Comparison of ENCODE assay signal across 1 cellular context in the genomic region with DNA sequence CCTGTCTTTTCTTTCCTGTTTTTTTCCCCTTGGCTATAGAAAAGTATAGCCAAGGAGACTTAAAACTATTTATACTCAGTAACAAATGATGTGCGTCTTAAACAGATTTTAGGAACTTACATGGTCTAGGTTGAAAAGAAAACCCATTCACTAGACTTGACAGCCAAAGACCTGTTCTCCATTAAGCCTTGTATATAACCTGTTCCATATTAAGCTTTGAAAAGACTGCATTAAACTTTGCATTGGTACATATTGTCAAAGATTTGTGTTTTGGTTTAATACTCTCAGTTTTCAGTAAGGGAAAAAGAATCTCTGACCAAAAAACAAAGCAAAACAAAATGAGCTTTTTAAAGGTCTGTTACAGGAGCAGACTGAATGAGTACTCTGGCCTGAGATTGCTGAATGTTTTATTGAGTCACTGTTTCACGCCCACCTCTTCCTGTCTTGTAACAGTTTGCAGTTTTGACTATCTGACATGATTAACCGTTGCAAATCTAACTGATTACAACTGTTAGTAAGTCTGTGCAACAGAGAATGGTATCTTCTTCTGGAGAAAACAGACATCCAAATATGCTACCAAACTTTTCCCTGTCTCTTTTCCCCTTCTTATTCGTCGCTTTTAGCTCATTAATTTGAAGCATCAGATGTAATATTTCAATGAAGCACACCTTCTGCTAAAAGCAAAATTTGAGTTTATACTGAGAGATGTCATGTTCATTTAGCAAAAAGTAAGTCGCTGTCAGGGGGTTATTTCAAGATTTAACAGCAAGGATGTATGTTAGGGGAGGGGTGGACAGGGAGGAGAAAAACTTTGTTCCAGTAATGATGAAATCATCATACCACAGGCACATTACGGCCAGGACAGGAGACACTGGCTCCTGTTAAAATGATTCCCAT.
A peak's percentile ranks its signal among the peaks of the same experiment; 100 is the strongest.
TF ChIP-seq lines count a peak whose summit lies in the region.

No MANE protein-coding gene starts in this region.

TF ChIP-seq in IMR-90, 13 proteins besides CTCF, POLR2A, EP300 and RAD21:
- TF ChIP-seq CHD1 (IDR thresholded peaks at IDR 0.05; ENCODE audit: low read depth, low read length) (no peak), MAFK (IDR thresholded peaks at IDR 0.05; ENCODE audit: low read depth, low read length) (peak; percentile 49; the same call in 1 of the 2 replicates), MXI1 (IDR thresholded peaks at IDR 0.05; ENCODE audit: borderline replicate concordance, low read depth, low read length) (no peak), RCOR1 (IDR thresholded peaks at IDR 0.05; ENCODE audit: insufficient replicate concordance, low read length) (no peak), MAZ (IDR thresholded peaks at IDR 0.05; ENCODE audit: borderline replicate concordance, low read depth, low read length) (no peak), BHLHE40 (IDR thresholded peaks at IDR 0.05; ENCODE audit: low read depth, low read length) (no peak), FOS (IDR thresholded peaks at IDR 0.05; ENCODE audit: low read depth, low read length) (peak; percentile 61), NFE2L2 (IDR thresholded peaks at IDR 0.05; ENCODE audit: low read depth, low read length) (no peak), SMC3 (IDR thresholded peaks at IDR 0.05; ENCODE audit: low read depth, low read length) (no peak; the same call in 1 of the 2 replicates), CEBPB (IDR thresholded peaks at IDR 0.05; ENCODE audit: low read depth, low read length) (peak; percentile 89)
- TF ChIP-seq, protein P1, sequence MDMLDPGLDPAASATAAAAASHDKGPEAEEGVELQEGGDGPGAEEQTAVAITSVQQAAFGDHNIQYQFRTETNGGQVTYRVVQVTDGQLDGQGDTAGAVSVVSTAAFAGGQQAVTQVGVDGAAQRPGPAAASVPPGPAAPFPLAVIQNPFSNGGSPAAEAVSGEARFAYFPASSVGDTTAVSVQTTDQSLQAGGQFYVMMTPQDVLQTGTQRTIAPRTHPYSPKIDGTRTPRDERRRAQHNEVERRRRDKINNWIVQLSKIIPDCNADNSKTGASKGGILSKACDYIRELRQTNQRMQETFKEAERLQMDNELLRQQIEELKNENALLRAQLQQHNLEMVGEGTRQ (IDR thresholded peaks at IDR 0.05; ENCODE audit: low read depth, low read length): no peak
- TF ChIP-seq, protein P2, sequence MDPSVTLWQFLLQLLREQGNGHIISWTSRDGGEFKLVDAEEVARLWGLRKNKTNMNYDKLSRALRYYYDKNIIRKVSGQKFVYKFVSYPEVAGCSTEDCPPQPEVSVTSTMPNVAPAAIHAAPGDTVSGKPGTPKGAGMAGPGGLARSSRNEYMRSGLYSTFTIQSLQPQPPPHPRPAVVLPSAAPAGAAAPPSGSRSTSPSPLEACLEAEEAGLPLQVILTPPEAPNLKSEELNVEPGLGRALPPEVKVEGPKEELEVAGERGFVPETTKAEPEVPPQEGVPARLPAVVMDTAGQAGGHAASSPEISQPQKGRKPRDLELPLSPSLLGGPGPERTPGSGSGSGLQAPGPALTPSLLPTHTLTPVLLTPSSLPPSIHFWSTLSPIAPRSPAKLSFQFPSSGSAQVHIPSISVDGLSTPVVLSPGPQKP (IDR thresholded peaks at IDR 0.05; ENCODE audit: borderline replicate concordance, low read depth, low read length): no peak
